ENCODE assay signal across 1 cellular context in the genomic region with DNA sequence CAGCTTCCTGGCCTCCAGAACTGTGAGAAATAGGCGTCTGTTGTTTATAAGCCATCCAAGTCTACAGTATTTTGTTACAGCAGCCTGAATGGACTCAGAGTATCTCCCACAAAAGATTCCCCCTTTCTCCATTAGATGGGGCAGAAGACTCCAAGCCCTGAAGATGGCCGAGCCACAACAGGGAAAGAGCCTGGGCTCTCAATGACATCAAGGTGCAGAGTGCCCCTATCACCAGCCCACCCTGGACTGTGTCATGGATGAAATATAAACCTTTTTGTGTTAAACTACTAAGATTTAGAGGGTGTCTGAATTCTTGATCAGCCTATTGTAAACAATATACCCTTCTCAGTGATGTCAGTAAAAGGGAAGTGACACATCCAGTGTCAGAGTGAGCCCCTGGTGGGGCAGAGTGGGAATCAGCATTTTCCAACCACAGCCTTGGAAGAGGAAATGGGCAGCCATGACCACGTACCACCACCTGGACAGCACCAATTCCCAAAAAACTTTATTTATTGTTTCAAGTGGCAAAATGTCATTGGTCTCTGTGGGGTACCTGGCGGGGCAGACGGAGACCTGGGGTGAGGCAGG.
TF ChIP-seq lines count a peak whose summit lies in the region.

No MANE protein-coding gene starts in this region.

TF ChIP-seq in endothelial cell of umbilical vein, 7 proteins besides CTCF, POLR2A, EP300 and RAD21 (continued from another document):
- peak; percentile 57 for TF ChIP-seq FOS (IDR thresholded peaks at IDR 0.05; ENCODE audit: borderline replicate concordance, insufficient read depth, low read length)
